ENCODE assay signal across 23 cellular contexts in genomic region chr4:70280567-70280966, GRCh38. TPM values are rescaled to one million over a fixed set of nuclear protein-coding genes. Genes with fewer than 3 reads are reported as not detected.
DNase-seq lines count a peak whose midpoint lies in the region; ATAC-seq and TF ChIP-seq lines count a peak whose summit lies in the region.
"Had no signal": no experiment of that assay in that cellular context is flagged by ENCODE, and none has a peak within 500 bp of the region (broad histone marks: within the 10 kb centered on the region; RNA-seq: fewer than 3 reads in every experiment).

No MANE protein-coding gene starts in this region.

- H3K9me3 ChIP-seq in lower lobe of right lung: no peaks in the 10 kb centered on the region

- peaks cover 0 to 15% (median 3%) of the 10 kb centered on the region in 9 donors for H3K9me3 Mint-ChIP-seq in naive thymus-derived CD8-positive, alpha-beta T cell

- H3K36me3 Mint-ChIP-seq in naive thymus-derived CD8-positive, alpha-beta T cell: no peaks in the 10 kb centered on the region
- H3K36me3 Mint-ChIP-seq: CD8-positive, alpha-beta memory T cell had no signal

- H3K4me1 Mint-ChIP-seq in naive thymus-derived CD8-positive, alpha-beta T cell: no peaks in the 10 kb centered on the region
- H3K4me1 Mint-ChIP-seq: CD8-positive, alpha-beta memory T cell had no signal

- DNase-seq in DMS53 (lab: John Stamatoyannopoulos, UW) (peak; percentile 96), NCI-H187 treated with DMSO at 0.1 percent for 48 hours (lab: John Stamatoyannopoulos, UW) (peak; percentile 75), NCI-H510A (lab: John Stamatoyannopoulos, UW) (peak; percentile 97), lower lobe of right lung (peak; percentile 50), pons (ENCODE audit: low spot score) (no peak), caudate nucleus (lab: John Stamatoyannopoulos, UW) (no peak), SW480 (ENCODE audit: low spot score) (no peak)
- no peak for DNase-seq in naive thymus-derived CD8-positive, alpha-beta T cell
- DNase-seq: ACHN; C1 segment of cervical spinal cord; CD8-positive, alpha-beta memory T cell; H7; HFFc6; KG1; MV-4-11; NCI-H1694; NCI-H526 treated with DMSO at 0.1 percent for 48 hours; SIG-M5; T-helper 1 cell; T-helper 9 cell had no signal

- no peaks in the 10 kb centered on the region for H3K36me3 ChIP-seq in lower lobe of right lung

- no peak overlapping the region for H3K27ac Mint-ChIP-seq in naive thymus-derived CD8-positive, alpha-beta T cell
- H3K27ac Mint-ChIP-seq: HFFc6 had no signal

- H3K4me3 ChIP-seq in lower lobe of right lung: no peak overlapping the region

- no peak overlapping the region for H3K4me3 Mint-ChIP-seq in naive thymus-derived CD8-positive, alpha-beta T cell
- H3K4me3 Mint-ChIP-seq: CD8-positive, alpha-beta memory T cell; HFFc6 had no signal

- intact Hi-C loops in lower lobe of right lung (cut with DNase I): no loop called here

- ATAC-seq in lower lobe of right lung: peak; percentile 88 to 96
- ATAC-seq in naive thymus-derived CD8-positive, alpha-beta T cell: no peak
- ATAC-seq: HepG2, SK-N-SH treated with all-trans-retinoic acid at 6 μM for 48 hours had no signal

- H3K27me3 Mint-ChIP-seq in naive thymus-derived CD8-positive, alpha-beta T cell: peaks cover 0 to 1% (median 0%) of the 10 kb centered on the region in 5 donors
- H3K27me3 Mint-ChIP-seq: CD8-positive, alpha-beta memory T cell had no signal

- POLR2A ChIA-PET in naive thymus-derived CD8-positive, alpha-beta T cell (lab: Charles Lee): no interaction called here

- no peaks in the 10 kb centered on the region for H3K4me1 ChIP-seq in lower lobe of right lung

- no peak for TF ChIP-seq CTCF in lower lobe of right lung (IDR thresholded peaks at IDR 0.05)

- H3K27me3 ChIP-seq in lower lobe of right lung (ENCODE audit: low read depth): no peaks in the 10 kb centered on the region

- H3K27ac ChIP-seq in lower lobe of right lung: no peak overlapping the region
- no peak overlapping the region for H3K27ac ChIP-seq in caudate nucleus (ENCODE audit: low read depth, low read length)

RNA-seq across cellular contexts. Expression of gene CSN3, which starts 38.2 kb away (rescaled TPM):
- not detected for total RNA-seq in lower lobe of right lung
- total RNA-seq in naive thymus-derived CD8-positive, alpha-beta T cell: not detected
- not detected for polyA plus RNA-seq in naive thymus-derived CD8-positive, alpha-beta T cell
- total RNA-seq: CD8-positive, alpha-beta memory T cell; H7; HepG2; HFFc6; RPMI7951 had no signal
- polyA plus RNA-seq: CD8-positive, alpha-beta memory T cell; HepG2 had no signal

RNA-seq across cellular contexts. Expression of gene CABS1, which starts 54.2 kb away (rescaled TPM):
- not detected for total RNA-seq in lower lobe of right lung
- not detected for total RNA-seq in naive thymus-derived CD8-positive, alpha-beta T cell
- not detected for polyA plus RNA-seq in naive thymus-derived CD8-positive, alpha-beta T cell
- total RNA-seq: CD8-positive, alpha-beta memory T cell; H7; HepG2; HFFc6; RPMI7951 had no signal
- polyA plus RNA-seq: CD8-positive, alpha-beta memory T cell; HepG2 had no signal

RNA-seq across cellular contexts. Expression of gene FDCSP, which starts 54.6 kb away (rescaled TPM):
- total RNA-seq in lower lobe of right lung: not detected
- not detected for total RNA-seq in naive thymus-derived CD8-positive, alpha-beta T cell
- not detected for polyA plus RNA-seq in naive thymus-derived CD8-positive, alpha-beta T cell
- total RNA-seq: CD8-positive, alpha-beta memory T cell; H7; HepG2; HFFc6; RPMI7951 had no signal
- polyA plus RNA-seq: CD8-positive, alpha-beta memory T cell; HepG2 had no signal

Comparison
In these comparisons a context has a peak if more than half of its experiments do, and no peak if none do; other contexts are left out.
1. DNase-seq: peak in DMS53 (single experiment), NCI-H187 treated with DMSO at 0.1 percent for 48 hours (single experiment), NCI-H510A (single experiment) and lower lobe of right lung (single experiment); none in naive thymus-derived CD8-positive, alpha-beta T cell (0 of 10), pons (single experiment), caudate nucleus (0 of 61) and SW480 (single experiment).
2. ATAC-seq: peak in lower lobe of right lung (2 of 2); none in naive thymus-derived CD8-positive, alpha-beta T cell (0 of 2).